10 cellular contexts compared by ENCODE assay signal in genomic region chr18:58784601-58785137, GRCh38.
DNase-seq lines count a peak whose midpoint lies in the region; ATAC-seq and TF ChIP-seq lines count a peak whose summit lies in the region.
"Had no signal": no experiment of that assay in that cellular context is flagged by ENCODE, and none has a peak within 500 bp of the region (broad histone marks: within the 10 kb centered on the region; RNA-seq: fewer than 3 reads in every experiment).

No MANE protein-coding gene starts in this region.

- peaks cover 12% of the 10 kb centered on the region for H3K4me1 Mint-ChIP-seq in T-helper 17 cell

- no peaks in the 10 kb centered on the region for H3K27me3 ChIP-seq in HUES6 (ENCODE audit: control insufficient read depth, insufficient read depth, low read length)
- no peaks in the 10 kb centered on the region for H3K27me3 ChIP-seq in hepatocyte
- H3K27me3 ChIP-seq in tibial nerve = no peaks in the 10 kb centered on the region
- no peaks in the 10 kb centered on the region for H3K27me3 ChIP-seq in testis

- no peak for DNase-seq in T-helper 17 cell
- DNase-seq in hepatocyte (ENCODE audit: low spot score) = peak; percentile 30
- no peak for DNase-seq in tibial nerve (ENCODE audit: low spot score in 2 of 2)
- DNase-seq in amniotic stem cell (lab: John Stamatoyannopoulos, UW) = no peak
- no peak for DNase-seq in testis
- DNase-seq in SIG-M5 treated with dmso at 0.1 percent for 504 hours (lab: John Stamatoyannopoulos, UW; ENCODE audit: unreplicated experiment) = no peak
- DNase-seq: activated T-cell treated with anti-CD3 and anti-CD28 coated beads, Interleukin-2, amount 50 U/mL, for 24 hours had no signal

- no peak for ATAC-seq in T-helper 17 cell

- no peak for TF ChIP-seq POLR2A in tibial nerve (IDR thresholded peaks at IDR 0.05)
- TF ChIP-seq POLR2A in testis (IDR thresholded peaks at IDR 0.05) = no peak

- H3K4me3 Mint-ChIP-seq in T-helper 17 cell = no peak overlapping the region
- H3K4me3 Mint-ChIP-seq: activated T-cell treated with anti-CD3 and anti-CD28 coated beads, Interleukin-2, amount 50 U/mL, for 24 hours; dendritic cell treated with granulocyte-macrophage colony-stimulating factor and Interleukin-4, amounts not matched to agents 40 ng/mL and 50 ng/mL, for 4 days had no signal

- H4K20me1 ChIP-seq in hepatocyte (ENCODE audit: insufficient read depth, poor library complexity, severe bottlenecking) = no peaks in the 10 kb centered on the region

- peak overlapping the region; percentile 81; the same call in 1 of the 2 replicates for H3K27ac ChIP-seq in HUES6 (ENCODE audit: low read depth, low read length)
- H3K27ac ChIP-seq in hepatocyte = peak overlapping the region; percentile 92
- H3K27ac ChIP-seq in tibial nerve = peak overlapping the region in 3 of 4 donors; percentile 7 to 60 (median 57)
- H3K27ac ChIP-seq in testis = no peak overlapping the region
- H3K27ac ChIP-seq: parathyroid adenoma had no signal

- H3K4me3 ChIP-seq in HUES6 (ENCODE audit: low read depth, low read length) (no peak overlapping the region), hepatocyte (no peak overlapping the region), tibial nerve (no peak overlapping the region), testis (no peak overlapping the region)

- H3K9ac ChIP-seq in HUES6 (ENCODE audit: low read length) = peak overlapping the region; percentile 71
- H3K9ac ChIP-seq: parathyroid adenoma had no signal

- H3K27ac Mint-ChIP-seq in T-helper 17 cell = peak overlapping the region; percentile 54
- H3K27ac Mint-ChIP-seq: activated T-cell treated with anti-CD3 and anti-CD28 coated beads, Interleukin-2, amount 50 U/mL, for 24 hours; dendritic cell treated with granulocyte-macrophage colony-stimulating factor and Interleukin-4, amounts not matched to agents 40 ng/mL and 50 ng/mL, for 4 days had no signal

- intact Hi-C loops in testis (cut with DNase I; ENCODE audit: low total_unique reads) = loop anchor here (5.0 kb wide), 1 partner anchor 268 kb away; no protein-coding TSS in a partner anchor

- no peaks in the 10 kb centered on the region for H3K9me3 ChIP-seq in HUES6 (ENCODE audit: control insufficient read depth, insufficient read depth, low read depth, low read length)
- no peaks in the 10 kb centered on the region for H3K9me3 ChIP-seq in T-helper 17 cell (ENCODE audit: control insufficient read depth, low read length, poor library complexity, severe bottlenecking)
- H3K9me3 ChIP-seq in hepatocyte (ENCODE audit: low read depth) = no peaks in the 10 kb centered on the region
- peaks cover 0 to 6% (median 0%) of the 10 kb centered on the region in 4 donors for H3K9me3 ChIP-seq in tibial nerve
- no peaks in the 10 kb centered on the region for H3K9me3 ChIP-seq in testis

- TF ChIP-seq CTCF in hepatocyte (IDR thresholded peaks at IDR 0.05; ENCODE audit: poor library complexity) (no peak), tibial nerve (IDR thresholded peaks at IDR 0.05) (no peak), testis (IDR thresholded peaks at IDR 0.05) (no peak)

- H3K36me3 Mint-ChIP-seq in T-helper 17 cell (ENCODE audit: low read depth) = peaks cover 2% of the 10 kb centered on the region

- H3K9me2 ChIP-seq in hepatocyte (replicated peaks; ENCODE audit: insufficient read depth) = no peaks in the 10 kb centered on the region

- no peaks in the 10 kb centered on the region for H3K79me2 ChIP-seq in hepatocyte
- H3K79me2 ChIP-seq: parathyroid adenoma had no signal

- H3K27me3 Mint-ChIP-seq in T-helper 17 cell = peaks cover 41% of the 10 kb centered on the region

- no peak overlapping the region for H2AFZ ChIP-seq in hepatocyte

- H3K4me2 ChIP-seq in hepatocyte = peak overlapping the region; percentile 18

- no peaks in the 10 kb centered on the region for H3K36me3 ChIP-seq in HUES6 (ENCODE audit: control insufficient read depth, insufficient read depth, low read length)
- H3K36me3 ChIP-seq in hepatocyte (replicated peaks; ENCODE audit: insufficient read depth, low read depth) = no peaks in the 10 kb centered on the region
- no peaks in the 10 kb centered on the region for H3K36me3 ChIP-seq in tibial nerve
- H3K36me3 ChIP-seq in testis (ENCODE audit: low read depth, missing control alignments) = no peaks in the 10 kb centered on the region

- TF ChIP-seq EP300 in tibial nerve (IDR thresholded peaks at IDR 0.05) = no peak

- H3K4me1 ChIP-seq in HUES6 (ENCODE audit: control insufficient read depth, insufficient read depth, low read length) (peaks cover 36% of the 10 kb centered on the region), hepatocyte (ENCODE audit: insufficient read depth) (peaks cover 27% of the 10 kb centered on the region), tibial nerve (peaks cover 0 to 48% (median 18%) of the 10 kb centered on the region in 4 donors), testis (no peaks in the 10 kb centered on the region)
- H3K4me1 ChIP-seq: parathyroid adenoma had no signal

- WGBS in hepatocyte (ENCODE audit: low lambda C conversion rate, missing lambda C conversion rate) = 69% methylated on average over 14 of the region's 15 CpGs
- 40 to 45% methylated on average over 14 to 15 of the region's 15 CpGs for WGBS in tibial nerve, 2 donors
- 75 to 85% methylated on average over 14 to 15 of the region's 15 CpGs for WGBS in testis, 2 donors

Comparison
In these comparisons a context has a peak if more than half of its experiments do, and no peak if none do; other contexts are left out.
1. H3K27ac ChIP-seq: peak in HUES6 (single experiment), hepatocyte (single experiment) and tibial nerve (3 of 4); none in testis (0 of 2).